ENCODE assay signal across 11 cellular contexts in the genomic region with DNA sequence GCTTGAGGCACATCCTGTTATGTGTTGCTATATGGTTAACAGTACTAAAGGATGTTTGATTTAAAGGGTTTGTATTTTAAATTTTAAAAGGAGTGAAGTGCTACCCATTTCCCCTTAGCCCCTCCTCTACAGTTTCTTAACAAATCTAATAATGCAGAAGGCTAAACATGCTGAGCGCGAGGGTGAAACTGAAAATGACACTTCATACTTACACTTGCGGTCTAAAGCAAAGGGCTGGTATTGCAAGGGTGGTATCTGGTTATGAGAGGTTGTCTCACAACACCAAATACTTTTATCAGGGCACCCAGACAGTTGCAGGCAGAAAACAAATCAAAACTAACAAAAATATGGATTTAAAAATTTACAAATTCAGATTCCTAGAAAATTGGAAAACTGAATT.
A peak's percentile ranks its signal among the peaks of the same experiment; 100 is the strongest.
DNase-seq lines count a peak whose midpoint lies in the region; ATAC-seq and TF ChIP-seq lines count a peak whose summit lies in the region.
"Had no signal": no experiment of that assay in that cellular context is flagged by ENCODE, and none has a peak within 500 bp of the region (broad histone marks: within the 10 kb centered on the region; RNA-seq: fewer than 3 reads in every experiment).

No MANE protein-coding gene starts in this region.

- no peaks in the 10 kb centered on the region for H3K9me3 ChIP-seq in HAP-1
- H3K9me3 ChIP-seq: ascending aorta had no signal

- H3K4me3 Mint-ChIP-seq in activated T-helper 17 cell treated with anti-CD3 and anti-CD28 coated beads, Interleukin-2, amount 50 U/mL, for 72 hours, result no peak overlapping the region
- H3K4me3 Mint-ChIP-seq in MCF 10A (ENCODE audit: unreplicated experiment), result no peak overlapping the region
- H3K4me3 Mint-ChIP-seq: memory B cell had no signal

- POLR2A ChIA-PET in MCF 10A (lab: Yijun Ruan, JAX), result interaction anchor here (0.8 to 1.2 kb wide), 4 partner anchors 12 to 52 kb away, joined by 3 to 4 read pairs (median 3); no protein-coding TSS in a partner anchor

- intact Hi-C loops in MCF 10A (cut with micrococcal nuclease), result no loop called here

- peaks cover 4% of the 10 kb centered on the region for H3K27me3 Mint-ChIP-seq in activated T-helper 17 cell treated with anti-CD3 and anti-CD28 coated beads, Interleukin-2, amount 50 U/mL, for 72 hours
- no peaks in the 10 kb centered on the region for H3K27me3 Mint-ChIP-seq in MCF 10A (ENCODE audit: insufficient read depth, unreplicated experiment)

- no TSS peak for BruUV-seq in MCF 10A (replicated peaks; lab: Mats Ljungman, UMichigan)

- H3K36me3 Mint-ChIP-seq in activated T-helper 17 cell treated with anti-CD3 and anti-CD28 coated beads, Interleukin-2, amount 50 U/mL, for 72 hours (ENCODE audit: low read depth), result no peaks in the 10 kb centered on the region
- H3K36me3 Mint-ChIP-seq in MCF 10A (ENCODE audit: insufficient read depth, unreplicated experiment), result peaks cover 6% of the 10 kb centered on the region
- H3K36me3 Mint-ChIP-seq: memory B cell had no signal

- ATAC-seq in GM18508 (IDR thresholded peaks at IDR 0.05; ENCODE audit: insufficient read depth, unreplicated experiment) (peak; percentile 88), GM19397 (IDR thresholded peaks at IDR 0.05; ENCODE audit: unreplicated experiment) (peak; percentile 79), HG03097 (IDR thresholded peaks at IDR 0.05; ENCODE audit: low FRiP score, unreplicated experiment) (peak; percentile 90), foreskin keratinocyte (no peak)
- peak; percentile 95 for ATAC-seq in activated T-helper 17 cell treated with anti-CD3 and anti-CD28 coated beads, Interleukin-2, amount 50 U/mL, for 72 hours (replicated peaks)

- no peaks in the 10 kb centered on the region for H3K27me3 ChIP-seq in foreskin keratinocyte
- no peaks in the 10 kb centered on the region for H3K27me3 ChIP-seq in HAP-1 (ENCODE audit: low read depth)
- H3K27me3 ChIP-seq: ascending aorta had no signal

- H3K9me3 Mint-ChIP-seq in activated T-helper 17 cell treated with anti-CD3 and anti-CD28 coated beads, Interleukin-2, amount 50 U/mL, for 72 hours, result no peaks in the 10 kb centered on the region
- no peaks in the 10 kb centered on the region for H3K9me3 Mint-ChIP-seq in MCF 10A (ENCODE audit: unreplicated experiment)
- H3K9me3 Mint-ChIP-seq: memory B cell had no signal

- H3K4me1 ChIP-seq in foreskin keratinocyte (no peaks in the 10 kb centered on the region), HAP-1 (peaks cover 59% of the 10 kb centered on the region)
- H3K4me1 ChIP-seq: ascending aorta had no signal

- no peak overlapping the region for H3K27ac ChIP-seq in foreskin keratinocyte
- H3K27ac ChIP-seq: ascending aorta had no signal

- H3K27ac Mint-ChIP-seq in activated T-helper 17 cell treated with anti-CD3 and anti-CD28 coated beads, Interleukin-2, amount 50 U/mL, for 72 hours, result no peak overlapping the region
- no peak overlapping the region for H3K27ac Mint-ChIP-seq in MCF 10A (ENCODE audit: low read depth, unreplicated experiment)
- H3K27ac Mint-ChIP-seq: memory B cell had no signal

- TF ChIP-seq CTCF in MCF 10A (IDR thresholded peaks at IDR 0.05; ENCODE audit: unreplicated experiment) (no peak), foreskin keratinocyte (conservative IDR thresholded peaks at IDR 0.05) (no peak)

- CTCF ChIA-PET in MCF 10A (lab: Yijun Ruan, JAX), result interaction anchor here (0.8 to 1.3 kb wide), 2 partner anchors 11 to 170 kb away, joined by 3 to 7 read pairs; no protein-coding TSS in a partner anchor

- no peaks in the 10 kb centered on the region for H3K4me1 Mint-ChIP-seq in activated T-helper 17 cell treated with anti-CD3 and anti-CD28 coated beads, Interleukin-2, amount 50 U/mL, for 72 hours
- no peaks in the 10 kb centered on the region for H3K4me1 Mint-ChIP-seq in MCF 10A (ENCODE audit: insufficient read depth, unreplicated experiment)
- H3K4me1 Mint-ChIP-seq: memory B cell had no signal

- in situ Hi-C loops in HAP-1 (cut with MboI; ENCODE audit: low sequenced_read_pairs), result no loop called here

- no peak overlapping the region for H3K4me3 ChIP-seq in HAP-1
- H3K4me3 ChIP-seq: ascending aorta had no signal

- DNase-seq in DMS 273 treated with DMSO at 0.1 percent for 48 hours (lab: John Stamatoyannopoulos, UW), result no peak
- DNase-seq in MCF 10A (ENCODE audit: unreplicated experiment), result no peak
- DNase-seq in foreskin keratinocyte, result no peak
- no peak for DNase-seq in HAP-1 (ENCODE audit: low spot score in 2 of 2)
- DNase-seq: NCI-H446 treated with DMSO at 0.1 percent for 48 hours had no signal

- peaks cover 3% of the 10 kb centered on the region; the same call in 1 of the 2 replicates for H3K36me3 ChIP-seq in HAP-1 (replicated peaks)
- H3K36me3 ChIP-seq: ascending aorta had no signal
